In the genomic region with DNA sequence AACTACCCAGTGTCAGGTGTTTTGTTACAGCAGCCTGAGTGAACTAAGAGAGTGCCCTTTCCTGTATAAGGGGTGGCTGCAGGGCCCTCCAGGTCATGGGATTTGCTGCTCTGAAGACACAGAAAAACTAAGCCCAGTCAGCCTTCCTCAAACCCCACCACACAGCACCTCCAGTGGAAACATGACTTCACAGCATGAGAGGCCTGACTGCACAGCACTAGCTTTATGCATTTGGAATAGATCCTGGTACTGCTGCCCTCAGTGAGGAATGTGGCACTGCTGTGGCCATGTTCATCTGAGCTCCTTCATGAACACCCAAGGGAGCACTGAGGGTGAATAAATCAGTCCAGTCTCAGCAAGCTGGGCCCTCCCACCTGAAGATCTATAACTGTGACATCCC, we compare ENCODE assay signal across 16 cellular contexts.
DNase-seq lines count a peak whose midpoint lies in the region; FAIRE-seq and TF ChIP-seq lines count a peak whose summit lies in the region.
"Had no signal": no experiment of that assay in that cellular context is flagged by ENCODE, and none has a peak within 500 bp of the region (broad histone marks: within the 10 kb centered on the region; RNA-seq: fewer than 3 reads in every experiment).

No MANE protein-coding gene starts in this region.

- H3K4me3 ChIP-seq in GM12875 (ENCODE audit: low read depth, low read length) (no peak overlapping the region), hepatocyte (no peak overlapping the region)

- no peaks in the 10 kb centered on the region for H3K36me3 ChIP-seq in hepatocyte (replicated peaks; ENCODE audit: insufficient read depth, low read depth)

- no peaks in the 10 kb centered on the region for H3K9me2 ChIP-seq in hepatocyte (replicated peaks; ENCODE audit: insufficient read depth)

- no peak overlapping the region for H3K4me2 ChIP-seq in hepatocyte

- H3K79me2 ChIP-seq in hepatocyte = no peaks in the 10 kb centered on the region

- no peak for FAIRE-seq in GM12891 (lab: Jason Lieb, UNC)

- no peak for TF ChIP-seq POLR2A in GM12891 (IDR thresholded peaks at IDR 0.05; ENCODE audit: low read depth, low read length)

- TF ChIP-seq CTCF in GM12875 (IDR thresholded peaks at IDR 0.05; ENCODE audit: borderline replicate concordance, insufficient read depth, low read depth, low read length) (0 out of 2 replicates have a peak, but pooled peaks have one; percentile 4), hepatocyte (IDR thresholded peaks at IDR 0.05; ENCODE audit: poor library complexity) (peak; percentile 42)

- no peak overlapping the region for H3K27ac ChIP-seq in hepatocyte

- no peaks in the 10 kb centered on the region for H3K27me3 ChIP-seq in hepatocyte

- H4K20me1 ChIP-seq in hepatocyte (ENCODE audit: insufficient read depth, poor library complexity, severe bottlenecking) = no peaks in the 10 kb centered on the region

- no peaks in the 10 kb centered on the region for H3K9me3 ChIP-seq in hepatocyte (ENCODE audit: low read depth)

- DNase-seq in AG08395 (ENCODE audit: low spot score) (peak; percentile 49), RKO (ENCODE audit: low spot score) (peak; percentile 8), hepatocyte (ENCODE audit: low spot score) (peak; percentile 35), KG1 (lab: John Stamatoyannopoulos, UW) (no peak), GM12891 (ENCODE audit: insufficient read length, low spot score) (no peak), dermis blood vessel endothelial cell (no peak)
- DNase-seq in activated T-cell treated with anti-CD3 and anti-CD28 coated beads, Interleukin-2, amount 50 U/mL, for 48 hours = no peak
- DNase-seq: activated CD4-positive, alpha-beta T cell treated with anti-CD3 and anti-CD28 coated beads, Interleukin-2, amount 10 ng/mL, durations not matched to agents 7 days and 5 days; activated naive CD4-positive, alpha-beta T cell; central memory CD4-positive, alpha-beta T cell; erythroblast; GOT3; midbrain; NCI-H1436; NK-92 treated with Interleukin-12 subunit alpha and Interleukin-12 subunit beta, amount 100 ng/mL, for 24 hours had no signal

- H3K4me1 ChIP-seq in hepatocyte (ENCODE audit: insufficient read depth) = peaks cover 9% of the 10 kb centered on the region

- no peak overlapping the region for H2AFZ ChIP-seq in hepatocyte

TF ChIP-seq in GM12891, 5 proteins besides CTCF, POLR2A, EP300 and RAD21:
- TF ChIP-seq TAF1 (IDR thresholded peaks at IDR 0.05; ENCODE audit: low read depth, low read length) = no peak
- TF ChIP-seq POLR2AphosphoS5 (IDR thresholded peaks at IDR 0.05; ENCODE audit: low read depth, low read length) = no peak
- TF ChIP-seq SPI1 (IDR thresholded peaks at IDR 0.05; ENCODE audit: low read depth, low read length) = no peak
- no peak for TF ChIP-seq POU2F2 (IDR thresholded peaks at IDR 0.05; ENCODE audit: low read depth, low read length)
- no peak for TF ChIP-seq PAX5 (IDR thresholded peaks at IDR 0.05; ENCODE audit: insufficient read depth, low read length, severe bottlenecking)

Comparison
In these comparisons a context has a peak if more than half of its experiments do, and no peak if none do; other contexts are left out.
1. DNase-seq: peak in AG08395 (single experiment), RKO (single experiment) and hepatocyte (single experiment); none in KG1 (single experiment), activated T-cell treated with anti-CD3 and anti-CD28 coated beads, Interleukin-2, amount 50 U/mL, for 48 hours (0 of 2), GM12891 (single experiment) and dermis blood vessel endothelial cell (single experiment).